11 cellular contexts compared by ENCODE assay signal in genomic region chr14:50819307-50819706, GRCh38. TPM values are rescaled to one million over a fixed set of nuclear protein-coding genes. Genes with fewer than 3 reads are reported as not detected.
DNase-seq lines count a peak whose midpoint lies in the region; ATAC-seq, FAIRE-seq and TF ChIP-seq lines count a peak whose summit lies in the region.
"Not testable (repeated sequence)": the region's sequence is repeated elsewhere in the genome, so short reads cannot be mapped to it uniquely, and the experiment has no call there.
"Had no signal": no experiment of that assay in that cellular context is flagged by ENCODE, and none has a peak within 500 bp of the region (broad histone marks: within the 10 kb centered on the region; RNA-seq: fewer than 3 reads in every experiment).

No MANE protein-coding gene starts in this region.

- not testable (repeated sequence) for H3K27me3 ChIP-seq in BLaER1 treated with 17β-estradiol and CSF1 and Interleukin-3, amounts not matched to agents 10 nM and 100 nM

- FAIRE-seq in GM18507 (lab: Jason Lieb, UNC) = peak; percentile 52

- H3K27me3 Mint-ChIP-seq in T-helper 17 cell; activated CD8-positive, alpha-beta memory T cell treated with anti-CD3 and anti-CD28 coated beads, Interleukin-2, amount 10 ng/mL, durations not matched to agents 7 days and 5 days; activated naive CD4-positive, alpha-beta T cell treated with anti-CD3 and anti-CD28 coated beads, Interleukin-2, amount 10 ng/mL, durations not matched to agents 7 days and 5 days; effector memory CD8-positive, alpha-beta T cell; natural killer cell (ENCODE audit: low read depth in 2 of 2): not testable (repeated sequence)

- H3K4me1 ChIP-seq in BLaER1 treated with 17β-estradiol and CSF1 and Interleukin-3, amounts not matched to agents 10 nM and 100 nM = peaks cover 47 to 85% (median 67%) of the 10 kb centered on the region in 10 experiments

- H3K4me1 Mint-ChIP-seq in T-helper 17 cell = peaks cover 53% of the 10 kb centered on the region
- peaks cover 59% of the 10 kb centered on the region for H3K4me1 Mint-ChIP-seq in activated CD8-positive, alpha-beta memory T cell treated with anti-CD3 and anti-CD28 coated beads, Interleukin-2, amount 10 ng/mL, durations not matched to agents 7 days and 5 days
- H3K4me1 Mint-ChIP-seq in activated naive CD4-positive, alpha-beta T cell treated with anti-CD3 and anti-CD28 coated beads, Interleukin-2, amount 10 ng/mL, durations not matched to agents 7 days and 5 days = peaks cover 85% of the 10 kb centered on the region
- peaks cover 61 to 79% of the 10 kb centered on the region in 2 donors for H3K4me1 Mint-ChIP-seq in effector memory CD8-positive, alpha-beta T cell (ENCODE audit: low read depth in 2 of 2)
- peaks cover 56 to 59% of the 10 kb centered on the region in 2 donors for H3K4me1 Mint-ChIP-seq in natural killer cell

- H3K4me3 ChIP-seq in BLaER1 treated with 17β-estradiol and CSF1 and Interleukin-3, amounts not matched to agents 10 nM and 100 nM = not testable (repeated sequence)

- peak overlapping the region in 6 of 11 experiments; percentile 5 to 85 (median 26); a peak in 7 of 22 replicates for H3K27ac ChIP-seq in BLaER1 treated with 17β-estradiol and CSF1 and Interleukin-3, amounts not matched to agents 10 nM and 100 nM

- not testable (repeated sequence) for DNase-seq in GM18507 (ENCODE audit: extremely low spot score, insufficient read length, low read depth); T-helper 17 cell; activated CD8-positive, alpha-beta memory T cell treated with anti-CD3 and anti-CD28 coated beads, Interleukin-2, amount 10 ng/mL, durations not matched to agents 7 days and 5 days; activated naive CD4-positive, alpha-beta T cell treated with anti-CD3 and anti-CD28 coated beads, Interleukin-2, amount 10 ng/mL, durations not matched to agents 7 days and 5 days; effector memory CD8-positive, alpha-beta T cell; natural killer cell
- DNase-seq in stimulated activated CD4-positive, alpha-beta T cell treated with anti-CD3 and anti-CD28 coated beads, Interleukin-4, amount 100 ng/mL, for 24 hours = peak; percentile 23

- H3K4me3 Mint-ChIP-seq in T-helper 17 cell; activated CD8-positive, alpha-beta memory T cell treated with anti-CD3 and anti-CD28 coated beads, Interleukin-2, amount 10 ng/mL, durations not matched to agents 7 days and 5 days; activated naive CD4-positive, alpha-beta T cell treated with anti-CD3 and anti-CD28 coated beads, Interleukin-2, amount 10 ng/mL, durations not matched to agents 7 days and 5 days: not testable (repeated sequence)
- peak overlapping the region in 1 of 2 donors; percentile 78 for H3K4me3 Mint-ChIP-seq in effector memory CD8-positive, alpha-beta T cell
- peak overlapping the region; percentile 37 for H3K4me3 Mint-ChIP-seq in natural killer cell

- H3K27ac Mint-ChIP-seq in T-helper 17 cell (peak overlapping the region; percentile 80), natural killer cell (peak overlapping the region; percentile 92 to 93)
- peak overlapping the region; percentile 54 for H3K27ac Mint-ChIP-seq in activated CD8-positive, alpha-beta memory T cell treated with anti-CD3 and anti-CD28 coated beads, Interleukin-2, amount 10 ng/mL, durations not matched to agents 7 days and 5 days
- peak overlapping the region; percentile 11 for H3K27ac Mint-ChIP-seq in activated naive CD4-positive, alpha-beta T cell treated with anti-CD3 and anti-CD28 coated beads, Interleukin-2, amount 10 ng/mL, durations not matched to agents 7 days and 5 days
- H3K27ac Mint-ChIP-seq in effector memory CD8-positive, alpha-beta T cell = peak overlapping the region; percentile 23 to 92

- peak overlapping the region in 8 of 11 experiments; percentile 7 to 97 (median 90); a peak in 11 of 22 replicates for H3K4me2 ChIP-seq in BLaER1 treated with 17β-estradiol and CSF1 and Interleukin-3, amounts not matched to agents 10 nM and 100 nM

- not testable (repeated sequence) for TF ChIP-seq CTCF in natural killer cell (IDR thresholded peaks at IDR 0.05)

- intact Hi-C loops in natural killer cell (cut with micrococcal nuclease) = not testable (repeated sequence)

- not testable (repeated sequence) for H3K36me3 Mint-ChIP-seq in T-helper 17 cell (ENCODE audit: low read depth); natural killer cell
- H3K36me3 Mint-ChIP-seq in activated CD8-positive, alpha-beta memory T cell treated with anti-CD3 and anti-CD28 coated beads, Interleukin-2, amount 10 ng/mL, durations not matched to agents 7 days and 5 days = peaks cover 45% of the 10 kb centered on the region
- H3K36me3 Mint-ChIP-seq in activated naive CD4-positive, alpha-beta T cell treated with anti-CD3 and anti-CD28 coated beads, Interleukin-2, amount 10 ng/mL, durations not matched to agents 7 days and 5 days = peaks cover 63% of the 10 kb centered on the region
- peaks cover 19% of the 10 kb centered on the region for H3K36me3 Mint-ChIP-seq in effector memory CD8-positive, alpha-beta T cell (ENCODE audit: insufficient read depth)

- peaks cover 12 to 69% (median 61%) of the 10 kb centered on the region in 11 experiments; a peak in 21 of 22 replicates for H3K36me3 ChIP-seq in BLaER1 treated with 17β-estradiol and CSF1 and Interleukin-3, amounts not matched to agents 10 nM and 100 nM

- peaks cover 8 to 25% (median 22%) of the 10 kb centered on the region in 11 experiments for H3K9me3 ChIP-seq in BLaER1 treated with 17β-estradiol and CSF1 and Interleukin-3, amounts not matched to agents 10 nM and 100 nM (replicated peaks in 1 of 11)
- not testable (repeated sequence) for H3K9me3 ChIP-seq in T-helper 17 cell (ENCODE audit: control insufficient read depth, low read length, poor library complexity, severe bottlenecking)

- H3K9ac ChIP-seq in BLaER1 treated with 17β-estradiol and CSF1 and Interleukin-3, amounts not matched to agents 10 nM and 100 nM = not testable (repeated sequence)

- H3K9me3 Mint-ChIP-seq in activated CD8-positive, alpha-beta memory T cell treated with anti-CD3 and anti-CD28 coated beads, Interleukin-2, amount 10 ng/mL, durations not matched to agents 7 days and 5 days (ENCODE audit: low read depth); effector memory CD8-positive, alpha-beta T cell; natural killer cell: not testable (repeated sequence)
- peaks cover 10% of the 10 kb centered on the region for H3K9me3 Mint-ChIP-seq in activated naive CD4-positive, alpha-beta T cell treated with anti-CD3 and anti-CD28 coated beads, Interleukin-2, amount 10 ng/mL, durations not matched to agents 7 days and 5 days

- H4K20me1 ChIP-seq in BLaER1 treated with 17β-estradiol and CSF1 and Interleukin-3, amounts not matched to agents 10 nM and 100 nM = peaks cover 2 to 50% (median 30%) of the 10 kb centered on the region in 11 experiments; a peak in 18 of 22 replicates

- CTCF ChIA-PET in activated CD8-positive, alpha-beta memory T cell treated with anti-CD3 and anti-CD28 coated beads, Interleukin-2, amount 10 ng/mL, durations not matched to agents 7 days and 5 days (lab: Charles Lee) = interaction anchor here (2.7 kb wide), 1 partner anchor 10 kb away, joined by 6 read pairs; no protein-coding TSS in a partner anchor
- CTCF ChIA-PET in activated naive CD4-positive, alpha-beta T cell treated with anti-CD3 and anti-CD28 coated beads, Interleukin-2, amount 10 ng/mL, durations not matched to agents 7 days and 5 days (lab: Charles Lee) = interaction anchor here (1.5 kb wide), 1 partner anchor 40 kb away, joined by 7 read pairs; no protein-coding TSS in a partner anchor

- ATAC-seq in T-helper 17 cell; activated CD8-positive, alpha-beta memory T cell treated with anti-CD3 and anti-CD28 coated beads, Interleukin-2, amount 10 ng/mL, durations not matched to agents 7 days and 5 days; effector memory CD8-positive, alpha-beta T cell (replicated peaks); natural killer cell: not testable (repeated sequence)

RNA-seq across cellular contexts. Expression of gene NIN, which starts 11.7 kb away (rescaled TPM):
- total RNA-seq in T-helper 17 cell (10 to 100 TPM; 62.2 to 71.6 TPM), natural killer cell (100 to 1,000 TPM in 2 of 3 donors, 10 to 100 TPM in 1; 90.8 to 127 (median 118) TPM)
- 10 to 100 TPM; 70.8 to 71.3 TPM for total RNA-seq in activated CD8-positive, alpha-beta memory T cell treated with anti-CD3 and anti-CD28 coated beads, Interleukin-2, amount 10 ng/mL, durations not matched to agents 7 days and 5 days

RNA-seq across cellular contexts. Expression of gene ABHD12B, which starts 52.5 kb away (rescaled TPM):
- total RNA-seq in T-helper 17 cell (not detected), natural killer cell (not detected)
- not detected for total RNA-seq in activated CD8-positive, alpha-beta memory T cell treated with anti-CD3 and anti-CD28 coated beads, Interleukin-2, amount 10 ng/mL, durations not matched to agents 7 days and 5 days
- total RNA-seq: A172, G401, K562 had no signal

Comparison
In these comparisons a context has a peak if more than half of its experiments do, and no peak if none do; other contexts are left out.
1. H3K27ac Mint-ChIP-seq: peak in every context shown above with its lines; median percentile 92 in natural killer cell; 80 in T-helper 17 cell; 58 in effector memory CD8-positive, alpha-beta T cell; 54 in activated CD8-positive, alpha-beta memory T cell treated with anti-CD3 and anti-CD28 coated beads, Interleukin-2, amount 10 ng/mL, durations not matched to agents 7 days and 5 days; 11 in activated naive CD4-positive, alpha-beta T cell treated with anti-CD3 and anti-CD28 coated beads, Interleukin-2, amount 10 ng/mL, durations not matched to agents 7 days and 5 days.